2 cellular contexts compared by ENCODE assay signal in genomic region chr1:93874025-93874651, GRCh38.
TF ChIP-seq lines count a peak whose summit lies in the region.

No MANE protein-coding gene starts in this region.

TF ChIP-seq in A549, 52 proteins besides CTCF, POLR2A, EP300 and RAD21:
- TF ChIP-seq ZC3H11A (IDR thresholded peaks at IDR 0.05): no peak
- TF ChIP-seq SMC3 (IDR thresholded peaks at IDR 0.05): peak; percentile 36; the same call in 2 of the 3 replicates

TF ChIP-seq in H1, 55 proteins besides CTCF, POLR2A, EP300 and RAD21:
- TF ChIP-seq SP4 (IDR thresholded peaks at IDR 0.05; ENCODE audit: low read length) (no peak), NRF1 (IDR thresholded peaks at IDR 0.05; ENCODE audit: low read depth, low read length) (no peak), BRCA1 (IDR thresholded peaks at IDR 0.05; ENCODE audit: low read depth, low read length) (no peak), RFX5 (IDR thresholded peaks at IDR 0.05; ENCODE audit: borderline replicate concordance, low read depth, low read length) (no peak), KDM1A (IDR thresholded peaks at IDR 0.05; ENCODE audit: borderline replicate concordance, low read length) (no peak), BACH1 (IDR thresholded peaks at IDR 0.05; ENCODE audit: low read length) (no peak), ATF3 (IDR thresholded peaks at IDR 0.05; ENCODE audit: insufficient read depth, low read depth, low read length) (no peak), CHD7 (IDR thresholded peaks at IDR 0.05; ENCODE audit: insufficient replicate concordance, low read length) (no peak), GABPA (IDR thresholded peaks at IDR 0.05; ENCODE audit: borderline replicate concordance, insufficient read depth, low read length) (no peak), MAFK (IDR thresholded peaks at IDR 0.05; ENCODE audit: low read depth, low read length) (no peak), PHF8 (conservative IDR thresholded peaks at IDR 0.05; ENCODE audit: low read depth, low read length) (no peak), POU5F1 (IDR thresholded peaks at IDR 0.05; ENCODE audit: low read depth, low read length) (no peak), POLR2AphosphoS5 (IDR thresholded peaks at IDR 0.05; ENCODE audit: low read depth, low read length) (no peak), RNF2 (IDR thresholded peaks at IDR 0.05; ENCODE audit: borderline replicate concordance, low read depth, low read length, missing control alignments, poor library complexity, severe bottlenecking) (no peak), HDAC2 (IDR thresholded peaks at IDR 0.05; ENCODE audit: borderline replicate concordance in 1 of 2, low read depth in 2 of 2, low read length in 2 of 2) (no peak), HDAC6 (IDR thresholded peaks at IDR 0.05; ENCODE audit: low read depth, low read length) (no peak), CTBP2 (IDR thresholded peaks at IDR 0.05; ENCODE audit: borderline replicate concordance, insufficient read depth, insufficient read length, low read length) (no peak)
TF ChIP-seq in H1: peak in this region for 0.
